ENCODE assay signal across 1 cellular context in the genomic region with DNA sequence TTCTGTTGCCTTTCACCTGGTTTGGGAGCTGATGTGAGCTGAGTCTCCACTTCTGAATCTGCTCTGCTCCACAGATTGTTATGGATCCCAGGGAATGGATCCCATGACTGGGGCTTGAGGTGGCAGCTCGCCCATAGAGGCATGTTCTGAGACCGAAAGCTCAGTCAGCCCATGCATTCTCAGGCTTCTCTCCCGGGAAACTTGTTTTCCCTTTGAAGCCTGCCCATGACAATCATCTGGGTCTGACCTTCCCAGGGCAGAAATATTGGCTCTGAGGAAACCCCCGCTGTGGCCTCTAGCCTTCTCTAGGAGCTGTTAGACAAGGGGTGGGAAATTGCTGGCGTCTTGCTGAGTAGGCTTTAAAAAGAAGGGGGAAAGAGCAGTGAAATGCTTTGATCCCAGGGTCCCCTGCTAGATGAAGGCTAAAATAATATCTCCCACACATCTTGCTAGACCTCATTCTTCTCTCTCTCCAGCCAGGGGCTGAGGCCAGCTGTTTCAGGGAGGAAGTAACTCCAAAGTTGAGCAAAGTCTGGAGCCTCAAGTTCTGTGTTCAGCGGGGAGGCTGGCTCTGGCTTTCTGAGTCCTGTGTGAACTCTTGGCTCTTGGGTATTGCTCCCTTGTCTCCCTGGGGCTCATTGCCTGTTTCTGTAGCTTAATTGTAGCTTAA.
TF ChIP-seq lines count a peak whose summit lies in the region.

No MANE protein-coding gene starts in this region.

TF ChIP-seq in SK-N-SH, 30 proteins besides CTCF, POLR2A, EP300 and RAD21:
- no peak for TF ChIP-seq RCOR1 (IDR thresholded peaks at IDR 0.05; ENCODE audit: low read length)
- TF ChIP-seq SMC3 (IDR thresholded peaks at IDR 0.05; ENCODE audit: low read depth, low read length) = no peak
- TF ChIP-seq MEF2A (IDR thresholded peaks at IDR 0.05; ENCODE audit: borderline replicate concordance, low read depth) = no peak
- TF ChIP-seq TAF1 (IDR thresholded peaks at IDR 0.05; ENCODE audit: borderline replicate concordance, low read depth, low read length) = no peak
- no peak for TF ChIP-seq GATA2 (CRISPR knock-in tag; IDR thresholded peaks at IDR 0.05)
- no peak for TF ChIP-seq CHD2 (IDR thresholded peaks at IDR 0.05; ENCODE audit: low read length, partially characterized antibody)
- no peak for TF ChIP-seq MXI1 (IDR thresholded peaks at IDR 0.05; ENCODE audit: low read depth, low read length)
- no peak for TF ChIP-seq TEAD4 (IDR thresholded peaks at IDR 0.05; ENCODE audit: borderline replicate concordance, insufficient read depth)
- TF ChIP-seq FOXM1 (IDR thresholded peaks at IDR 0.05; ENCODE audit: low read depth) = no peak
- no peak for TF ChIP-seq USF1 (IDR thresholded peaks at IDR 0.05; ENCODE audit: borderline replicate concordance, low read depth)
TF ChIP-seq in SK-N-SH: peak in this region for 0.
